8 cellular contexts compared by ENCODE assay signal in the genomic region with DNA sequence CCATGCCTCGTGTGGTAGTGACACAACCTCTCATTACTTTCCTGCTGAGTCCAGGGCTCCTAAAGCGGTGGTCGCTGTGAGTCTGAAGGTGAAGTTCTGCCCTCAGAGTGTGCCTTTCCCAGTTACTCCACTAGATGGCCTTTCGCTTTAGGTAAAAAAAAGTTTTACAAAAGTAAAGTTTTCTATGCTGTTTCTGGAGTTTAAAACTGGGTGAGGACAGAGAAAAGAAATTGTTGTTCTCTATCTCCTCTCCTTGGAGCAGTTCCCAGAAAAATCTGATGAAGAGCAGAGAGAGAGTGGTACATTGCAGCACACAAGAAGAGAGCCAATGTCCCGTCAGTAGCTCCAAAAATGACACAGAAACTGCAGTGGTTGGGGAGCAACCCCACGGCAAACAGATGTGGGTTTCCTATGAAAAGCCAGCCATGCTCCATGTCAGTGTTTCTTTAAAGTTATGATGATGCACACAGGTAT.
DNase-seq lines count a peak whose midpoint lies in the region; ATAC-seq and TF ChIP-seq lines count a peak whose summit lies in the region.
"Had no signal": no experiment of that assay in that cellular context is flagged by ENCODE, and none has a peak within 500 bp of the region (broad histone marks: within the 10 kb centered on the region; RNA-seq: fewer than 3 reads in every experiment).

No MANE protein-coding gene starts in this region.

- H3K36me3 Mint-ChIP-seq in endothelial cell (ENCODE audit: low read depth, unreplicated experiment) (no peaks in the 10 kb centered on the region), nephron progenitor cell (ENCODE audit: low read depth) (peaks cover 84% of the 10 kb centered on the region)
- no peaks in the 10 kb centered on the region for H3K36me3 Mint-ChIP-seq in naive thymus-derived CD8-positive, alpha-beta T cell

- H3K27me3 Mint-ChIP-seq in endothelial cell (ENCODE audit: unreplicated experiment): peaks cover 3% of the 10 kb centered on the region
- no peaks in the 10 kb centered on the region for H3K27me3 Mint-ChIP-seq in nephron progenitor cell (ENCODE audit: low read depth, poor library complexity)
- peaks cover 3 to 19% (median 8%) of the 10 kb centered on the region in 5 donors for H3K27me3 Mint-ChIP-seq in naive thymus-derived CD8-positive, alpha-beta T cell

- H3K4me3 Mint-ChIP-seq in endothelial cell (ENCODE audit: unreplicated experiment) (no peak overlapping the region), nephron progenitor cell (no peak overlapping the region)
- no peak overlapping the region for H3K4me3 Mint-ChIP-seq in naive thymus-derived CD8-positive, alpha-beta T cell

- no peak overlapping the region for H3K4me3 ChIP-seq in GM12875 (ENCODE audit: low read depth, low read length)
- H3K4me3 ChIP-seq in NB4 (ENCODE audit: low read depth, low read length): no peak overlapping the region
- H3K4me3 ChIP-seq: skin epidermis had no signal

- no peak for ATAC-seq in naive thymus-derived CD8-positive, alpha-beta T cell

- POLR2A ChIA-PET in naive thymus-derived CD8-positive, alpha-beta T cell (lab: Charles Lee): no interaction called here

- H3K27ac Mint-ChIP-seq in endothelial cell (ENCODE audit: unreplicated experiment) (no peak overlapping the region), nephron progenitor cell (peak overlapping the region; percentile 82)
- H3K27ac Mint-ChIP-seq in naive thymus-derived CD8-positive, alpha-beta T cell: no peak overlapping the region

- peak; percentile 57 for DNase-seq in NB4 (ENCODE audit: low read depth)
- peak; percentile 47 for DNase-seq in endothelial cell (ENCODE audit: low spot score)
- peak; percentile 28 for DNase-seq in nephron progenitor cell
- DNase-seq in naive thymus-derived CD8-positive, alpha-beta T cell: no peak
- DNase-seq in NCI-H1436 treated with DMSO at 0.1 percent for 48 hours (lab: John Stamatoyannopoulos, UW): no peak
- DNase-seq in NCI-H1417 treated with DMSO at 0.1 percent for 48 hours (lab: John Stamatoyannopoulos, UW): no peak

- peak; percentile 65 for TF ChIP-seq CTCF in GM12875 (IDR thresholded peaks at IDR 0.05; ENCODE audit: borderline replicate concordance, insufficient read depth, low read depth, low read length)
- TF ChIP-seq CTCF in NB4 (IDR thresholded peaks at IDR 0.05; ENCODE audit: low read depth, low read length): peak; percentile 74
- TF ChIP-seq CTCF in endothelial cell (IDR thresholded peaks at IDR 0.05; ENCODE audit: unreplicated experiment): peak; percentile 85
- TF ChIP-seq CTCF in nephron progenitor cell (IDR thresholded peaks at IDR 0.05): peak; percentile 73

- H3K4me1 Mint-ChIP-seq in endothelial cell (ENCODE audit: unreplicated experiment): peaks cover 28% of the 10 kb centered on the region
- peaks cover 24% of the 10 kb centered on the region for H3K4me1 Mint-ChIP-seq in nephron progenitor cell
- no peaks in the 10 kb centered on the region for H3K4me1 Mint-ChIP-seq in naive thymus-derived CD8-positive, alpha-beta T cell

- peaks cover 4% of the 10 kb centered on the region for H3K9me3 Mint-ChIP-seq in endothelial cell (ENCODE audit: unreplicated experiment)
- H3K9me3 Mint-ChIP-seq in nephron progenitor cell: no peaks in the 10 kb centered on the region
- H3K9me3 Mint-ChIP-seq in naive thymus-derived CD8-positive, alpha-beta T cell: no peaks in the 10 kb centered on the region

- TF ChIP-seq POLR2A in NB4 (IDR thresholded peaks at IDR 0.05; ENCODE audit: extremely low read depth, insufficient read length): no peak

Comparison
In these comparisons a context has a peak if more than half of its experiments do, and no peak if none do; other contexts are left out.
1. DNase-seq: peak in NB4 (single experiment), endothelial cell (single experiment) and nephron progenitor cell (single experiment); none in naive thymus-derived CD8-positive, alpha-beta T cell (0 of 10), NCI-H1436 treated with DMSO at 0.1 percent for 48 hours (single experiment) and NCI-H1417 treated with DMSO at 0.1 percent for 48 hours (single experiment).
2. Peak in every context shown above with its lines, with median percentiles within 50 percentile points of each other: CTCF ChIP-seq.